1 cellular context compared by ENCODE assay signal in the genomic region with DNA sequence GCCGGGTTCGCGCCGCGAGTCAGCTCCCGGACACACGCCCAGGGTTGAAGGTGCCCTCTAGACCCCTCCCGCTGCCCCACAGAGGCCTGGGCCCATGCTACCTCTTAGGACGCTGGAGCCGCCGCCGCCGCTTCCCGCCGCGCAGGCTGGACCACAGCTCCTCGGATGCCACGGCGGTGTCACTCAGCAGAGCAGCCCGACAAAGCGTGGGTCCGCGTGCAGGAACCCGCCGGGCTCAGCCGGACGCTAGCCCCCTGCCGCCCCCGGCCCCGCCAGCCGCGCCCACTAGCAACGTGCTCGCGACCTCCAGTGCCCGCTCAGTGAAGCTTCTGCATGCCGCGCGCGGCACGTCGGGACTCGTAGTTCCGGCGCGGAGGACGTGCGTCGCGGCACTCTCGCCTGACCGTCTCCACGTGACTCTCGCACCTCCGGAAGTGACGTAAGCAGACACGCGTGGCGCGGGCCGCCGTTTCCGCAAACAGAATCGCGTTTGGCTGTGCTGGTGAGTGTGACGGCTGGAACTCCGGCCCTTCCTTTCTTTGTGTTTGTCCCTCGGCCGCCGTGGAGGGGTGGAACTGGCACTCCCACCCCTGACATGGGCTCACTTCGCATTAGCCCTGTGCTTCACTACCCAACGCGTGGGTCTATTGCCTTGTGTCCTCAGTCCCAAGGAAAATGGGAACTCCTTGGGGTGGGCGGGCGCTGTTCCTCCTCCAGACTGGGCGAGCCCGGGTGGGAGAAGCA.
TF ChIP-seq lines count a peak whose summit lies in the region.

A gene with protein sequence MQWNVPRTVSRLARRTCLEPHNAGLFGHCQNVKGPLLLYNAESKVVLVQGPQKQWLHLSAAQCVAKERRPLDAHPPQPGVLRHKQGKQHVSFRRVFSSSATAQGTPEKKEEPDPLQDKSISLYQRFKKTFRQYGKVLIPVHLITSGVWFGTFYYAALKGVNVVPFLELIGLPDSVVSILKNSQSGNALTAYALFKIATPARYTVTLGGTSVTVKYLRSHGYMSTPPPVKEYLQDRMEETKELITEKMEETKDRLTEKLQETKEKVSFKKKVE (minus strand): TSS at position 331 of the 744 bp plus-strand sequence. CDS start 44,481 bp downstream, outside the sequence.
Gene RNMT (plus strand): TSS at position 446 of the 744 bp plus-strand sequence. CDS start 4,845 bp downstream, outside the sequence.

TF ChIP-seq in HepG2, 621 proteins besides CTCF, POLR2A, EP300 and RAD21 (continued from another document and continues in another):
- TF ChIP-seq ZXDC (CRISPR knock-in tag; IDR thresholded peaks at IDR 0.05) (no peak), ZNF724P (CRISPR knock-in tag; IDR thresholded peaks at IDR 0.05; ENCODE audit: borderline replicate concordance) (peak; percentile 91; the same call in 1 of the 2 replicates), ZNF562 (CRISPR knock-in tag; IDR thresholded peaks at IDR 0.05; ENCODE audit: borderline replicate concordance) (no peak), ZNF83 (CRISPR knock-in tag; IDR thresholded peaks at IDR 0.05; ENCODE audit: borderline replicate concordance) (peak; percentile 60; the same call in 1 of the 2 replicates), HMG20A (CRISPR knock-in tag; IDR thresholded peaks at IDR 0.05; ENCODE audit: borderline replicate concordance) (no peak), ATAD3A (CRISPR knock-in tag; IDR thresholded peaks at IDR 0.05) (no peak), ZNF503 (CRISPR knock-in tag; IDR thresholded peaks at IDR 0.05) (0 out of 2 replicates have a peak, but pooled peaks have one; percentile 2), SMC3 (IDR thresholded peaks at IDR 0.05; ENCODE audit: low read length) (no peak), FOSL1 (CRISPR knock-in tag; IDR thresholded peaks at IDR 0.05; ENCODE audit: borderline replicate concordance) (no peak; the same call in 1 of the 2 replicates), MEIS1 (CRISPR knock-in tag; IDR thresholded peaks at IDR 0.05; ENCODE audit: borderline replicate concordance) (peak; percentile 90), THAP11 (CRISPR knock-in tag; IDR thresholded peaks at IDR 0.05) (peak; percentile 100), ZNF570 (CRISPR knock-in tag; IDR thresholded peaks at IDR 0.05; ENCODE audit: borderline replicate concordance) (peak; percentile 26; the same call in 1 of the 2 replicates), EZH2 (conservative IDR thresholded peaks at IDR 0.05; ENCODE audit: low read depth, low read length) (no peak), STAT6 (CRISPR knock-in tag; IDR thresholded peaks at IDR 0.05; ENCODE audit: borderline replicate concordance) (peak; percentile 28; the same call in 1 of the 2 replicates), ZBTB7B (CRISPR knock-in tag; IDR thresholded peaks at IDR 0.05) (peak; percentile 88), ARHGAP35 (CRISPR knock-in tag; IDR thresholded peaks at IDR 0.05; ENCODE audit: borderline replicate concordance) (peak; percentile 89), POLR2AphosphoS5 (IDR thresholded peaks at IDR 0.05; ENCODE audit: low read depth, low read length) (peak; percentile 81), NFE2 (CRISPR knock-in tag; IDR thresholded peaks at IDR 0.05) (no peak), FOXO1 (CRISPR knock-in tag; IDR thresholded peaks at IDR 0.05) (peak; percentile 59), JUN (CRISPR knock-in tag; IDR thresholded peaks at IDR 0.05) (no peak; the same call in 1 of the 2 replicates), HNRNPLL (IDR thresholded peaks at IDR 0.05; ENCODE audit: low read depth, low read length, poor library complexity, severe bottlenecking) (peak; percentile 98), ZNF550 (CRISPR knock-in tag; IDR thresholded peaks at IDR 0.05; ENCODE audit: borderline replicate concordance) (no peak), HOXA9 (CRISPR knock-in tag; IDR thresholded peaks at IDR 0.05; ENCODE audit: borderline replicate concordance) (no peak), ZMYM3 (CRISPR knock-in tag; IDR thresholded peaks at IDR 0.05) (no peak), ZNF549 (CRISPR knock-in tag; IDR thresholded peaks at IDR 0.05) (no peak), MAZ (IDR thresholded peaks at IDR 0.05; ENCODE audit: borderline replicate concordance, low read depth, low read length) (no peak), MAZ (CRISPR knock-in tag; IDR thresholded peaks at IDR 0.05; ENCODE audit: low read depth) (peak; percentile 75; the same call in 1 of the 2 replicates), ZNF580 (CRISPR knock-in tag; IDR thresholded peaks at IDR 0.05; ENCODE audit: borderline replicate concordance, low read depth) (peak; percentile 89; the same call in 1 of the 2 replicates), BHLHE40 (IDR thresholded peaks at IDR 0.05; ENCODE audit: low read length) (peak; percentile 94), ZFP82 (CRISPR knock-in tag; IDR thresholded peaks at IDR 0.05; ENCODE audit: borderline replicate concordance) (peak; percentile 86; the same call in 1 of the 2 replicates), ETV5 (CRISPR knock-in tag; IDR thresholded peaks at IDR 0.05; ENCODE audit: borderline replicate concordance) (peak; percentile 93), SOX6 (IDR thresholded peaks at IDR 0.05) (no peak), SOX6 (CRISPR knock-in tag; IDR thresholded peaks at IDR 0.05) (peak; percentile 68), FOXJ3 (CRISPR knock-in tag; IDR thresholded peaks at IDR 0.05; ENCODE audit: borderline replicate concordance) (no peak; the same call in 1 of the 2 replicates), SMYD3 (CRISPR knock-in tag; IDR thresholded peaks at IDR 0.05) (peak; percentile 84; the same call in 1 of the 2 replicates), FOXP1 (IDR thresholded peaks at IDR 0.05) (no peak), FOXP1 (CRISPR knock-in tag; IDR thresholded peaks at IDR 0.05) (0 out of 2 replicates have a peak, but pooled peaks have one; percentile 7), ZNF766 (CRISPR knock-in tag; IDR thresholded peaks at IDR 0.05; ENCODE audit: borderline replicate concordance) (peak; percentile 93; the same call in 1 of the 2 replicates), SALL2 (CRISPR knock-in tag; IDR thresholded peaks at IDR 0.05) (peak; percentile 93), MXD4 (CRISPR knock-in tag; IDR thresholded peaks at IDR 0.05) (peak; percentile 98), BRD4 (CRISPR knock-in tag; IDR thresholded peaks at IDR 0.05) (peak; percentile 85), DMAP1 (CRISPR knock-in tag; IDR thresholded peaks at IDR 0.05) (peak; percentile 98), KDM6A (CRISPR knock-in tag; IDR thresholded peaks at IDR 0.05; ENCODE audit: low read depth) (no peak), FLYWCH1 (CRISPR knock-in tag; IDR thresholded peaks at IDR 0.05) (no peak), MLX (CRISPR knock-in tag; IDR thresholded peaks at IDR 0.05) (peak; percentile 93), GATAD2A (CRISPR knock-in tag; IDR thresholded peaks at IDR 0.05) (peak; percentile 55; the same call in 1 of the 2 replicates), MYNN (CRISPR knock-in tag; IDR thresholded peaks at IDR 0.05; ENCODE audit: low read depth) (no peak), NR2C2 (CRISPR knock-in tag; IDR thresholded peaks at IDR 0.05; ENCODE audit: borderline replicate concordance) (peak; percentile 94)
- TF ChIP-seq, protein P1, sequence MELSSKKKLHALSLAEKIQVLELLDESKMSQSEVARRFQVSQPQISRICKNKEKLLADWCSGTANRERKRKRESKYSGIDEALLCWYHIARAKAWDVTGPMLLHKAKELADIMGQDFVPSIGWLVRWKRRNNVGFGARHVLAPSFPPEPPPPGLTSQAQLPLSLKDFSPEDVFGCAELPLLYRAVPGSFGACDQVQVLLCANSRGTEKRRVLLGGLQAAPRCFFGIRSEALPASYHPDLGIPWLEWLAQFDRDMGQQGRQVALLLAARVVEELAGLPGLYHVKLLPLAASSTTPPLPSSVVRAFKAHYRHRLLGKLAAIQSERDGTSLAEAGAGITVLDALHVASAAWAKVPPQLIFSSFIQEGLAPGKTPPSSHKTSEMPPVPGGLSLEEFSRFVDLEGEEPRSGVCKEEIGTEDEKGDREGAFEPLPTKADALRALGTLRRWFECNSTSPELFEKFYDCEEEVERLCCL (CRISPR knock-in tag; IDR thresholded peaks at IDR 0.05; ENCODE audit: borderline replicate concordance), result no peak
- TF ChIP-seq, protein P2, sequence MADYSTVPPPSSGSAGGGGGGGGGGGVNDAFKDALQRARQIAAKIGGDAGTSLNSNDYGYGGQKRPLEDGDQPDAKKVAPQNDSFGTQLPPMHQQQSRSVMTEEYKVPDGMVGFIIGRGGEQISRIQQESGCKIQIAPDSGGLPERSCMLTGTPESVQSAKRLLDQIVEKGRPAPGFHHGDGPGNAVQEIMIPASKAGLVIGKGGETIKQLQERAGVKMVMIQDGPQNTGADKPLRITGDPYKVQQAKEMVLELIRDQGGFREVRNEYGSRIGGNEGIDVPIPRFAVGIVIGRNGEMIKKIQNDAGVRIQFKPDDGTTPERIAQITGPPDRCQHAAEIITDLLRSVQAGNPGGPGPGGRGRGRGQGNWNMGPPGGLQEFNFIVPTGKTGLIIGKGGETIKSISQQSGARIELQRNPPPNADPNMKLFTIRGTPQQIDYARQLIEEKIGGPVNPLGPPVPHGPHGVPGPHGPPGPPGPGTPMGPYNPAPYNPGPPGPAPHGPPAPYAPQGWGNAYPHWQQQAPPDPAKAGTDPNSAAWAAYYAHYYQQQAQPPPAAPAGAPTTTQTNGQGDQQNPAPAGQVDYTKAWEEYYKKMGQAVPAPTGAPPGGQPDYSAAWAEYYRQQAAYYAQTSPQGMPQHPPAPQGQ (CRISPR knock-in tag; IDR thresholded peaks at IDR 0.05; ENCODE audit: borderline replicate concordance), result no peak
- TF ChIP-seq, protein P3, sequence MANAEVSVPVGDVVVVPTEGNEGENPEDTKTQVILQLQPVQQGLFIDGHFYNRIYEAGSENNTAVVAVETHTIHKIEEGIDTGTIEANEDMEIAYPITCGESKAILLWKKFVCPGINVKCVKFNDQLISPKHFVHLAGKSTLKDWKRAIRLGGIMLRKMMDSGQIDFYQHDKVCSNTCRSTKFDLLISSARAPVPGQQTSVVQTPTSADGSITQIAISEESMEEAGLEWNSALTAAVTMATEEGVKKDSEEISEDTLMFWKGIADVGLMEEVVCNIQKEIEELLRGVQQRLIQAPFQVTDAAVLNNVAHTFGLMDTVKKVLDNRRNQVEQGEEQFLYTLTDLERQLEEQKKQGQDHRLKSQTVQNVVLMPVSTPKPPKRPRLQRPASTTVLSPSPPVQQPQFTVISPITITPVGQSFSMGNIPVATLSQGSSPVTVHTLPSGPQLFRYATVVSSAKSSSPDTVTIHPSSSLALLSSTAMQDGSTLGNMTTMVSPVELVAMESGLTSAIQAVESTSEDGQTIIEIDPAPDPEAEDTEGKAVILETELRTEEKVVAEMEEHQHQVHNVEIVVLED (CRISPR knock-in tag; IDR thresholded peaks at IDR 0.05; ENCODE audit: borderline replicate concordance), result peak; percentile 98
